In genomic region chr1:114794038-114794437, GRCh38 we compare ENCODE assay signal across 7 cellular contexts.
"Had no signal": no experiment of that assay in that cellular context is flagged by ENCODE, and none has a peak within 500 bp of the region (broad histone marks: within the 10 kb centered on the region; RNA-seq: fewer than 3 reads in every experiment).

No MANE protein-coding gene starts in this region.

- ATAC-seq: GM12878 had no signal

- DNase-seq: GDM1, GF-D8 had no signal

- H3K4me3 ChIP-seq: GM12878 had no signal

- FAIRE-seq: GM12878, GM12891, GM12892, GM18507, GM19239 had no signal
